Comparison of ENCODE assay signal across 1 cellular context in the genomic region with DNA sequence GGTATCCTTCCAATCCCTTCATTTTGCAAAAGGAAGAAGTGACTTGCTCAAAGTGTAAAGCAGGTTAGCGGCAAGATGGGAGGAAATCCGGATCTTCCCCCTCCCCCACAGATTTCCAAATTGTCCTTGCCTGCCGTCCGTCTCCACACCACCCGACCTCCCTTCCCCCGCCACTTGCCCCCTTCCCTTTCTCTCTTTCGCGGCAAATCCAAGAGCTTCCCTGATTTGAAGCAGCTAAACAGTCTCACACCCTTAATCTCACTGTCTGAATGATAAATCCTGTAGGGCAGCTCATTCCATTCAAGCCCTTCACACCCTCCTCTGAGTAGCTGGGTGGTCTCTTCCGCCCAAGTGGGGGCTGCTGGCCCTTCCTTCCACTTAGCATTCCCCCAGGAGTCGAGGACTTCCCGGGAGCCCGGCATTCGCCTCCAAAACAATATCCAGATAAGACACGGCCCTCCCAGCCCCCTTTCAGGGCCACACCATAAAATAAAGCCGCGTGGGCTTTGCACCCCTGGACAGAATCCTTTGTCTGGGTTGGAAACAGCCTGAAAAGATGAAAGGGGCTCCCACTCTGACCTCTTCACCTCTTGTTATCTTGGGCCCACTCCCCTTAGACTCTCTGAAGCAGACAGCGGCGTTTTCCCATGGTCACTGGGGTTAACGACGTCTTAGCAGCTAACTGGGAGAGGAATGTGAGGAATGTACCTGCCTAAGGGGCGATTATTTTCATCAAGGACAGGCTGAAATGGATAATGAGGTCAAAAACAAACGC.
TF ChIP-seq lines count a peak whose summit lies in the region.

No MANE protein-coding gene starts in this region.

TF ChIP-seq in HepG2, 621 proteins besides CTCF, POLR2A, EP300 and RAD21 (continued from another document and continues in another):
- TF ChIP-seq, protein P1, sequence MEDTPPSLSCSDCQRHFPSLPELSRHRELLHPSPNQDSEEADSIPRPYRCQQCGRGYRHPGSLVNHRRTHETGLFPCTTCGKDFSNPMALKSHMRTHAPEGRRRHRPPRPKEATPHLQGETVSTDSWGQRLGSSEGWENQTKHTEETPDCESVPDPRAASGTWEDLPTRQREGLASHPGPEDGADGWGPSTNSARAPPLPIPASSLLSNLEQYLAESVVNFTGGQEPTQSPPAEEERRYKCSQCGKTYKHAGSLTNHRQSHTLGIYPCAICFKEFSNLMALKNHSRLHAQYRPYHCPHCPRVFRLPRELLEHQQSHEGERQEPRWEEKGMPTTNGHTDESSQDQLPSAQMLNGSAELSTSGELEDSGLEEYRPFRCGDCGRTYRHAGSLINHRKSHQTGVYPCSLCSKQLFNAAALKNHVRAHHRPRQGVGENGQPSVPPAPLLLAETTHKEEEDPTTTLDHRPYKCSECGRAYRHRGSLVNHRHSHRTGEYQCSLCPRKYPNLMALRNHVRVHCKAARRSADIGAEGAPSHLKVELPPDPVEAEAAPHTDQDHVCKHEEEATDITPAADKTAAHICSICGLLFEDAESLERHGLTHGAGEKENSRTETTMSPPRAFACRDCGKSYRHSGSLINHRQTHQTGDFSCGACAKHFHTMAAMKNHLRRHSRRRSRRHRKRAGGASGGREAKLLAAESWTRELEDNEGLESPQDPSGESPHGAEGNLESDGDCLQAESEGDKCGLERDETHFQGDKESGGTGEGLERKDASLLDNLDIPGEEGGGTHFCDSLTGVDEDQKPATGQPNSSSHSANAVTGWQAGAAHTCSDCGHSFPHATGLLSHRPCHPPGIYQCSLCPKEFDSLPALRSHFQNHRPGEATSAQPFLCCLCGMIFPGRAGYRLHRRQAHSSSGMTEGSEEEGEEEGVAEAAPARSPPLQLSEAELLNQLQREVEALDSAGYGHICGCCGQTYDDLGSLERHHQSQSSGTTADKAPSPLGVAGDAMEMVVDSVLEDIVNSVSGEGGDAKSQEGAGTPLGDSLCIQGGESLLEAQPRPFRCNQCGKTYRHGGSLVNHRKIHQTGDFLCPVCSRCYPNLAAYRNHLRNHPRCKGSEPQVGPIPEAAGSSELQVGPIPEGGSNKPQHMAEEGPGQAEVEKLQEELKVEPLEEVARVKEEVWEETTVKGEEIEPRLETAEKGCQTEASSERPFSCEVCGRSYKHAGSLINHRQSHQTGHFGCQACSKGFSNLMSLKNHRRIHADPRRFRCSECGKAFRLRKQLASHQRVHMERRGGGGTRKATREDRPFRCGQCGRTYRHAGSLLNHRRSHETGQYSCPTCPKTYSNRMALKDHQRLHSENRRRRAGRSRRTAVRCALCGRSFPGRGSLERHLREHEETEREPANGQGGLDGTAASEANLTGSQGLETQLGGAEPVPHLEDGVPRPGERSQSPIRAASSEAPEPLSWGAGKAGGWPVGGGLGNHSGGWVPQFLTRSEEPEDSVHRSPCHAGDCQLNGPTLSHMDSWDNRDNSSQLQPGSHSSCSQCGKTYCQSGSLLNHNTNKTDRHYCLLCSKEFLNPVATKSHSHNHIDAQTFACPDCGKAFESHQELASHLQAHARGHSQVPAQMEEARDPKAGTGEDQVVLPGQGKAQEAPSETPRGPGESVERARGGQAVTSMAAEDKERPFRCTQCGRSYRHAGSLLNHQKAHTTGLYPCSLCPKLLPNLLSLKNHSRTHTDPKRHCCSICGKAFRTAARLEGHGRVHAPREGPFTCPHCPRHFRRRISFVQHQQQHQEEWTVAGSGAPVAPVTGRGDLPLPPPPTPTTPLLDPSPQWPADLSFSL (CRISPR knock-in tag; IDR thresholded peaks at IDR 0.05) = no peak
- peak; percentile 52; the same call in 1 of the 2 replicates for TF ChIP-seq PHF21A (CRISPR knock-in tag; IDR thresholded peaks at IDR 0.05)
- TF ChIP-seq, protein P2, sequence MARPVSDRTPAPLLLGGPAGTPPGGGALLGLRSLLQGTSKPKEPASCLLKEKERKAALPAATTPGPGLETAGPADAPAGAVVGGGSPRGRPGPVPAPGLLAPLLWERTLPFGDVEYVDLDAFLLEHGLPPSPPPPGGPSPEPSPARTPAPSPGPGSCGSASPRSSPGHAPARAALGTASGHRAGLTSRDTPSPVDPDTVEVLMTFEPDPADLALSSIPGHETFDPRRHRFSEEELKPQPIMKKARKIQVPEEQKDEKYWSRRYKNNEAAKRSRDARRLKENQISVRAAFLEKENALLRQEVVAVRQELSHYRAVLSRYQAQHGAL (CRISPR knock-in tag; IDR thresholded peaks at IDR 0.05; ENCODE audit: not compliant biosample characterization) = no peak
- TF ChIP-seq PRPF4 (IDR thresholded peaks at IDR 0.05; ENCODE audit: low read depth, low read length, poor library complexity, severe bottlenecking) = no peak
- TF ChIP-seq ZNF251 (CRISPR knock-in tag; IDR thresholded peaks at IDR 0.05) = no peak
- TF ChIP-seq ERF (CRISPR knock-in tag; IDR thresholded peaks at IDR 0.05) = no peak
- TF ChIP-seq ZNF235 (CRISPR knock-in tag; IDR thresholded peaks at IDR 0.05; ENCODE audit: borderline replicate concordance) = no peak
- no peak for TF ChIP-seq POLR2AphosphoS2 (IDR thresholded peaks at IDR 0.05; ENCODE audit: low read depth, low read length)
- TF ChIP-seq, protein P3, sequence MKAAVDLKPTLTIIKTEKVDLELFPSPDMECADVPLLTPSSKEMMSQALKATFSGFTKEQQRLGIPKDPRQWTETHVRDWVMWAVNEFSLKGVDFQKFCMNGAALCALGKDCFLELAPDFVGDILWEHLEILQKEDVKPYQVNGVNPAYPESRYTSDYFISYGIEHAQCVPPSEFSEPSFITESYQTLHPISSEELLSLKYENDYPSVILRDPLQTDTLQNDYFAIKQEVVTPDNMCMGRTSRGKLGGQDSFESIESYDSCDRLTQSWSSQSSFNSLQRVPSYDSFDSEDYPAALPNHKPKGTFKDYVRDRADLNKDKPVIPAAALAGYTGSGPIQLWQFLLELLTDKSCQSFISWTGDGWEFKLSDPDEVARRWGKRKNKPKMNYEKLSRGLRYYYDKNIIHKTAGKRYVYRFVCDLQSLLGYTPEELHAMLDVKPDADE (CRISPR knock-in tag; IDR thresholded peaks at IDR 0.05) = no peak
- no peak for TF ChIP-seq ZNF234 (CRISPR knock-in tag; conservative IDR thresholded peaks at IDR 0.05)
- TF ChIP-seq, protein P4, sequence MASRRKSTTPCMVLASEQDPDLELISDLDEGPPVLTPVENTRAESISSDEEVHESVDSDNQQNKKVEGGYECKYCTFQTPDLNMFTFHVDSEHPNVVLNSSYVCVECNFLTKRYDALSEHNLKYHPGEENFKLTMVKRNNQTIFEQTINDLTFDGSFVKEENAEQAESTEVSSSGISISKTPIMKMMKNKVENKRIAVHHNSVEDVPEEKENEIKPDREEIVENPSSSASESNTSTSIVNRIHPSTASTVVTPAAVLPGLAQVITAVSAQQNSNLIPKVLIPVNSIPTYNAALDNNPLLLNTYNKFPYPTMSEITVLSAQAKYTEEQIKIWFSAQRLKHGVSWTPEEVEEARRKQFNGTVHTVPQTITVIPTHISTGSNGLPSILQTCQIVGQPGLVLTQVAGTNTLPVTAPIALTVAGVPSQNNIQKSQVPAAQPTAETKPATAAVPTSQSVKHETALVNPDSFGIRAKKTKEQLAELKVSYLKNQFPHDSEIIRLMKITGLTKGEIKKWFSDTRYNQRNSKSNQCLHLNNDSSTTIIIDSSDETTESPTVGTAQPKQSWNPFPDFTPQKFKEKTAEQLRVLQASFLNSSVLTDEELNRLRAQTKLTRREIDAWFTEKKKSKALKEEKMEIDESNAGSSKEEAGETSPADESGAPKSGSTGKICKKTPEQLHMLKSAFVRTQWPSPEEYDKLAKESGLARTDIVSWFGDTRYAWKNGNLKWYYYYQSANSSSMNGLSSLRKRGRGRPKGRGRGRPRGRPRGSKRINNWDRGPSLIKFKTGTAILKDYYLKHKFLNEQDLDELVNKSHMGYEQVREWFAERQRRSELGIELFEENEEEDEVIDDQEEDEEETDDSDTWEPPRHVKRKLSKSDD (CRISPR knock-in tag; IDR thresholded peaks at IDR 0.05; ENCODE audit: low read depth) = no peak
- TF ChIP-seq ZNF674 (CRISPR knock-in tag; IDR thresholded peaks at IDR 0.05; ENCODE audit: low read depth) = no peak
- TF ChIP-seq, protein P5, sequence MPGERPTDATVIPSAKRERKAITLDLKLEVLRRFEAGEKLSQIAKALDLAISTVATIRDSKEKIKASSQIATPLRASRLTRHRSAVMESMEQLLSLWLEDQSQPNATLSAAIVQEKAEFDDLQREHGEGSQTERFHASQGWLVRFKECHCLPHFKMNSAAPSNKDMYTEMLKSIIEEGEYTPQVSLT (CRISPR knock-in tag; IDR thresholded peaks at IDR 0.05; ENCODE audit: borderline replicate concordance, low read depth) = no peak
- TF ChIP-seq ZBTB20 (CRISPR knock-in tag; IDR thresholded peaks at IDR 0.05; ENCODE audit: borderline replicate concordance, low read depth) = no peak
- no peak for TF ChIP-seq ELF1 (CRISPR knock-in tag; IDR thresholded peaks at IDR 0.05)
- no peak for TF ChIP-seq DPF2 (CRISPR knock-in tag; IDR thresholded peaks at IDR 0.05; ENCODE audit: borderline replicate concordance, low read depth)
- no peak for TF ChIP-seq ZNF546 (CRISPR knock-in tag; conservative IDR thresholded peaks at IDR 0.05)
- TF ChIP-seq ZFYVE20 (CRISPR knock-in tag; IDR thresholded peaks at IDR 0.05; ENCODE audit: borderline replicate concordance, low read depth) = no peak
- TF ChIP-seq ZNF790 (CRISPR knock-in tag; IDR thresholded peaks at IDR 0.05; ENCODE audit: borderline replicate concordance) = no peak
- peak; percentile 19; the same call in 1 of the 2 replicates for TF ChIP-seq CBFB (CRISPR knock-in tag; IDR thresholded peaks at IDR 0.05)
- no peak for TF ChIP-seq ATF7 (IDR thresholded peaks at IDR 0.05)
- no peak for TF ChIP-seq ATF7 (CRISPR knock-in tag; IDR thresholded peaks at IDR 0.05)
- TF ChIP-seq, protein P6, sequence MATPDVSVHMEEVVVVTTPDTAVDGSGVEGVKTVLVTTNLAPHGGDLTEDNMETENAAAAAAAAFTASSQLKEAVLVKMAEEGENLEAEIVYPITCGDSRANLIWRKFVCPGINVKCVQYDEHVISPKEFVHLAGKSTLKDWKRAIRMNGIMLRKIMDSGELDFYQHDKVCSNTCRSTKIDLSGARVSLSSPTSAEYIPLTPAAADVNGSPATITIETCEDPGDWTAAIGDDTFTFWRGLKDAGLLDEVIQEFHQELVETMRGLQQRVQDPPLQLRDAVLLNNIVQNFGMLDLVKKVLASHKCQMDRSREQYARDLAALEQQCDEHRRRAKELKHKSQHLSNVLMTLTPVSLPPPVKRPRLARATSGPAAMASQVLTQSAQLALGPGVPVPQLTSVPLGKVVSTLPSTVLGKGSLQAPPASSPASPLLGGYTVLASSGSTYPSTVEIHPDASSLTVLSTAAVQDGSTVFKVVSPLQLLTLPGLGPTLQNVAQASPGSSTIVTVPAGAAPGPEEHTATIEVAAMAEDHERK (CRISPR knock-in tag; IDR thresholded peaks at IDR 0.05; ENCODE audit: low read depth) = no peak
- 0 out of 2 replicates have a peak, but pooled peaks have one; percentile 29 for TF ChIP-seq ARNTL (CRISPR knock-in tag; IDR thresholded peaks at IDR 0.05)
- no peak for TF ChIP-seq ZNF44 (CRISPR knock-in tag; IDR thresholded peaks at IDR 0.05)
- TF ChIP-seq, protein P7, sequence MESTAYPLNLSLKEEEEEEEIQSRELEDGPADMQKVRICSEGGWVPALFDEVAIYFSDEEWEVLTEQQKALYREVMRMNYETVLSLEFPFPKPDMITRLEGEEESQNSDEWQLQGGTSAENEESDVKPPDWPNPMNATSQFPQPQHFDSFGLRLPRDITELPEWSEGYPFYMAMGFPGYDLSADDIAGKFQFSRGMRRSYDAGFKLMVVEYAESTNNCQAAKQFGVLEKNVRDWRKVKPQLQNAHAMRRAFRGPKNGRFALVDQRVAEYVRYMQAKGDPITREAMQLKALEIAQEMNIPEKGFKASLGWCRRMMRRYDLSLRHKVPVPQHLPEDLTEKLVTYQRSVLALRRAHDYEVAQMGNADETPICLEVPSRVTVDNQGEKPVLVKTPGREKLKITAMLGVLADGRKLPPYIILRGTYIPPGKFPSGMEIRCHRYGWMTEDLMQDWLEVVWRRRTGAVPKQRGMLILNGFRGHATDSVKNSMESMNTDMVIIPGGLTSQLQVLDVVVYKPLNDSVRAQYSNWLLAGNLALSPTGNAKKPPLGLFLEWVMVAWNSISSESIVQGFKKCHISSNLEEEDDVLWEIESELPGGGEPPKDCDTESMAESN (CRISPR knock-in tag; conservative IDR thresholded peaks at IDR 0.05) = no peak
- no peak for TF ChIP-seq AKAP8 (CRISPR knock-in tag; IDR thresholded peaks at IDR 0.05)
- TF ChIP-seq, protein P8, sequence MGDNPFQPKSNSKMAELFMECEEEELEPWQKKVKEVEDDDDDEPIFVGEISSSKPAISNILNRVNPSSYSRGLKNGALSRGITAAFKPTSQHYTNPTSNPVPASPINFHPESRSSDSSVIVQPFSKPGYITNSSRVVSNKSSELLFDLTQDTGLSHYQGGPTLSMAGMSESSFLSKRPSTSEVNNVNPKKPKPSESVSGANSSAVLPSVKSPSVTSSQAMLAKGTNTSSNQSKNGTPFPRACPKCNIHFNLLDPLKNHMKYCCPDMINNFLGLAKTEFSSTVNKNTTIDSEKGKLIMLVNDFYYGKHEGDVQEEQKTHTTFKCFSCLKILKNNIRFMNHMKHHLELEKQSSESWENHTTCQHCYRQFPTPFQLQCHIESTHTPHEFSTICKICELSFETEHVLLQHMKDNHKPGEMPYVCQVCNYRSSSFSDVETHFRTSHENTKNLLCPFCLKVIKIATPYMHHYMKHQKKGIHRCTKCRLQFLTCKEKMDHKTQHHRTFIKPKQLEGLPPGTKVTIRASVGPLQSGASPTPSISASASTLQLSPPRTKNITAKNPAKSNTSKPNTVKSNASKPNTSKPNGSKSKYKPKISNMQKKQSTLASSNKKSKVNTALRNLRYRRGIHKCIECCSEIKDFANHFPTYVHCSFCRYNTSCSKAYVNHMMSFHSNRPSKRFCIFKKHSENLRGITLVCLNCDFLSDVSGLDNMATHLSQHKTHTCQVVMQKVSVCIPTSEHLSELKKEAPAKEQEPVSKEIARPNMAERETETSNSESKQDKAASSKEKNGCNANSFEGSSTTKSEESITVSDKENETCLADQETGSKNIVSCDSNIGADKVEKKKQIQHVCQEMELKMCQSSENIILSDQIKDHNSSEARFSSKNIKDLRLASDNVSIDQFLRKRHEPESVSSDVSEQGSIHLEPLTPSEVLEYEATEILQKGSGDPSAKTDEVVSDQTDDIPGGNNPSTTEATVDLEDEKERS (CRISPR knock-in tag; IDR thresholded peaks at IDR 0.05) = no peak
- TF ChIP-seq, protein P9, sequence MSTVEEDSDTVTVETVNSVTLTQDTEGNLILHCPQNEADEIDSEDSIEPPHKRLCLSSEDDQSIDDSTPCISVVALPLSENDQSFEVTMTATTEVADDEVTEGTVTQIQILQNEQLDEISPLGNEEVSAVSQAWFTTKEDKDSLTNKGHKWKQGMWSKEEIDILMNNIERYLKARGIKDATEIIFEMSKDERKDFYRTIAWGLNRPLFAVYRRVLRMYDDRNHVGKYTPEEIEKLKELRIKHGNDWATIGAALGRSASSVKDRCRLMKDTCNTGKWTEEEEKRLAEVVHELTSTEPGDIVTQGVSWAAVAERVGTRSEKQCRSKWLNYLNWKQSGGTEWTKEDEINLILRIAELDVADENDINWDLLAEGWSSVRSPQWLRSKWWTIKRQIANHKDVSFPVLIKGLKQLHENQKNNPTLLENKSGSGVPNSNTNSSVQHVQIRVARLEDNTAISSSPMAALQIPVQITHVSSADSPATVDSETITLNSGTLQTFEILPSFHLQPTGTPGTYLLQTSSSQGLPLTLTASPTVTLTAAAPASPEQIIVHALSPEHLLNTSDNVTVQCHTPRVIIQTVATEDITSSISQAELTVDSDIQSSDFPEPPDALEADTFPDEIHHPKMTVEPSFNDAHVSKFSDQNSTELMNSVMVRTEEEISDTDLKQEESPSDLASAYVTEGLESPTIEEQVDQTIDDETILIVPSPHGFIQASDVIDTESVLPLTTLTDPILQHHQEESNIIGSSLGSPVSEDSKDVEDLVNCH (CRISPR knock-in tag; IDR thresholded peaks at IDR 0.05) = no peak
- no peak for TF ChIP-seq SIN3A (IDR thresholded peaks at IDR 0.05; ENCODE audit: borderline replicate concordance, low read depth, low read length)
